13 cellular contexts compared by ENCODE assay signal in the genomic region with DNA sequence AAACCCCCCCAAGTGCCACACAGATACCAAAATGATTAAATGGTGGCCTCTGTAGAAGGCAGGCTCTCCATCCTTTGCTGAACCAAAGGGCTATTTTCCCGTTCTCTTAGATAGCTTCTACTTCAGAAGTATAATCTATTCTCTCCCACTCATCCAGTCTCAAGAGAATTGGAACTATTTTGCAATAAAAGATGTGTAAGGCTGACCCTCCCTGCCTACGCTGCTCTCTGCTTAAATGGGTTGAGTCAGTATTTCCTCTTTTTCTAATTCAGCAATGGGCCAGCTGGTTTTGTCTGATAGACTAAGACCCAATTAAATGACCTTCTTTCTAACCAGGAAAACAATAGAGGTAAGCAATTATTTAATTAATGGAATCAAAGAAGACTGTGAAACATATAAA.
DNase-seq lines count a peak whose midpoint lies in the region; ATAC-seq lines count a peak whose summit lies in the region.
"Had no signal": no experiment of that assay in that cellular context is flagged by ENCODE, and none has a peak within 500 bp of the region (broad histone marks: within the 10 kb centered on the region; RNA-seq: fewer than 3 reads in every experiment).

No MANE protein-coding gene starts in this region.

- no peak overlapping the region for H4K8ac ChIP-seq in mesenchymal stem cell (ENCODE audit: low read length)

- H4K91ac ChIP-seq in mesenchymal stem cell (ENCODE audit: low read length) = no peak overlapping the region

- no peaks in the 10 kb centered on the region for H3K36me3 ChIP-seq in ACC112 (ENCODE audit: insufficient read depth, low read length)
- H3K36me3 ChIP-seq in MG63 = no peaks in the 10 kb centered on the region
- no peaks in the 10 kb centered on the region for H3K36me3 ChIP-seq in mesenchymal stem cell (ENCODE audit: control insufficient read depth in 1 of 2, insufficient read depth in 2 of 2, low read depth in 1 of 2, low read length in 2 of 2)
- H3K36me3 ChIP-seq: ascending aorta had no signal

- no peak overlapping the region for H2BK15ac ChIP-seq in mesenchymal stem cell (ENCODE audit: low read depth, poor library complexity, severe bottlenecking)

- no peak overlapping the region for H3K18ac ChIP-seq in mesenchymal stem cell (ENCODE audit: low read depth in 1 of 2, low read length in 2 of 2)

- H2BK12ac ChIP-seq in mesenchymal stem cell (ENCODE audit: low read length in 2 of 2) = no peak overlapping the region

- H3K4me1 ChIP-seq in ACC112 (ENCODE audit: control insufficient read depth, insufficient read depth, low read length, unreplicated experiment) (peaks cover 17% of the 10 kb centered on the region), mesenchymal stem cell (ENCODE audit: control insufficient read depth, insufficient read depth, low read depth, low read length) (peaks cover 2% of the 10 kb centered on the region)
- H3K4me1 ChIP-seq: ascending aorta had no signal

- no peak overlapping the region for H2AK5ac ChIP-seq in mesenchymal stem cell (ENCODE audit: low read length, severe bottlenecking)

- H2BK120ac ChIP-seq in mesenchymal stem cell (ENCODE audit: low read depth, low read length) = no peak overlapping the region

- no peak overlapping the region for H3K4me2 ChIP-seq in mesenchymal stem cell (ENCODE audit: low read length, poor library complexity, severe bottlenecking)

- H2AFZ ChIP-seq in ACC112 (ENCODE audit: low read length, unreplicated experiment) (peak overlapping the region; percentile 57), mesenchymal stem cell (ENCODE audit: low read depth, low read length) (no peak overlapping the region)

- H3K14ac ChIP-seq in mesenchymal stem cell (ENCODE audit: low read length in 2 of 2) = no peak overlapping the region

- no peak overlapping the region for H3K23ac ChIP-seq in mesenchymal stem cell (ENCODE audit: low read length in 2 of 2)

- no peaks in the 10 kb centered on the region for H3K79me1 ChIP-seq in mesenchymal stem cell (replicated peaks; ENCODE audit: low read length, poor library complexity, severe bottlenecking)

- peak overlapping the region; percentile 80 for H3K27ac ChIP-seq in ACC112 (ENCODE audit: low read depth, low read length)
- no peak overlapping the region for H3K27ac ChIP-seq in mesenchymal stem cell (ENCODE audit: low read length, poor library complexity, severe bottlenecking)
- H3K27ac ChIP-seq: ascending aorta had no signal

- 43% methylated on average over 1 of the region's 2 CpGs for WGBS in mesenchymal stem cell

- peak overlapping the region; percentile 61 for H3K9ac ChIP-seq in mesenchymal stem cell (ENCODE audit: low read length)

- H3K79me2 ChIP-seq in ACC112 (ENCODE audit: control insufficient read depth, insufficient read depth, low read length, unreplicated experiment) = no peaks in the 10 kb centered on the region

- H3K27me3 ChIP-seq in ACC112 (ENCODE audit: insufficient read depth, low read length) (no peaks in the 10 kb centered on the region), MG63 (no peaks in the 10 kb centered on the region), mesenchymal stem cell (ENCODE audit: control insufficient read depth in 1 of 2, insufficient read depth in 1 of 2, low read length in 2 of 2) (no peaks in the 10 kb centered on the region)
- H3K27me3 ChIP-seq: ascending aorta had no signal

- H3K4ac ChIP-seq in mesenchymal stem cell (ENCODE audit: low read depth in 1 of 2, low read length in 2 of 2) = no peak overlapping the region

- DNase-seq in MG63 (peak; percentile 23), dedifferentiated amniotic fluid mesenchymal stem cell (ENCODE audit: extremely low spot score) (peak; percentile 28), mesenchymal stem cell (peak; percentile 49), GDM1 (lab: John Stamatoyannopoulos, UW) (no peak), COR-L47 (lab: John Stamatoyannopoulos, UW) (no peak)
- no peak for DNase-seq in activated CD8-positive, alpha-beta memory T cell treated with anti-CD3 and anti-CD28 coated beads for 24 hours
- DNase-seq: NCI-H187; stimulated activated CD4-positive, alpha-beta T cell treated with anti-CD3 and anti-CD28 coated beads, Interleukin-1b, Interleukin-23, amount 100 ng/mL, for 48 hours; stimulated activated naive CD4-positive, alpha-beta T cell treated with Interleukin-2 at 50 U/mL for 16 hours; T-helper 9 cell had no signal

- ATAC-seq in GM19351 (IDR thresholded peaks at IDR 0.05; ENCODE audit: unreplicated experiment) = no peak

- H3K9me3 ChIP-seq in MG63 (no peaks in the 10 kb centered on the region), mesenchymal stem cell (ENCODE audit: control insufficient read depth, low read length) (no peaks in the 10 kb centered on the region)
- H3K9me3 ChIP-seq: ascending aorta had no signal

- H3K4me3 ChIP-seq in ACC112 (ENCODE audit: low read depth, low read length) (peak overlapping the region; percentile 2; the same call in 1 of the 2 replicates), MG63 (no peak overlapping the region), mesenchymal stem cell (ENCODE audit: insufficient read depth in 1 of 2, low read depth in 1 of 2, low read length in 2 of 2) (peak overlapping the region in 1 of 2 experiments; percentile 17)
- H3K4me3 ChIP-seq: ascending aorta had no signal

- H2BK5ac ChIP-seq in mesenchymal stem cell (ENCODE audit: low read depth, low read length, poor library complexity, severe bottlenecking) = no peak overlapping the region

Comparison
In these comparisons a context has a peak if more than half of its experiments do, and no peak if none do; other contexts are left out.
1. DNase-seq: peak in MG63 (single experiment), dedifferentiated amniotic fluid mesenchymal stem cell (single experiment) and mesenchymal stem cell (single experiment); none in activated CD8-positive, alpha-beta memory T cell treated with anti-CD3 and anti-CD28 coated beads for 24 hours (single experiment), GDM1 (single experiment) and COR-L47 (single experiment).